ENCODE assay signal across 8 cellular contexts in genomic region chr16:88234442-88235399, GRCh38.
A peak's percentile ranks its signal among the peaks of the same experiment; 100 is the strongest.
DNase-seq lines count a peak whose midpoint lies in the region; ATAC-seq and TF ChIP-seq lines count a peak whose summit lies in the region.
"Not testable (repeated sequence)": the region's sequence is repeated elsewhere in the genome, so short reads cannot be mapped to it uniquely, and the experiment has no call there.

No MANE protein-coding gene starts in this region.

- BruUV-seq in Caco-2 (replicated peaks; lab: Mats Ljungman, UMichigan); Panc1 (replicated peaks; lab: Mats Ljungman, UMichigan): not testable (repeated sequence)

- peak overlapping the region; percentile 87 for H3K27ac ChIP-seq in Panc1 (ENCODE audit: low read length)
- peak overlapping the region; percentile 72 to 81 for H3K27ac ChIP-seq in right atrium auricular region
- not testable (repeated sequence) for H3K27ac ChIP-seq in mesenchymal stem cell (ENCODE audit: low read length, poor library complexity, severe bottlenecking)
- peak overlapping the region; percentile 57 to 63 for H3K27ac ChIP-seq in prostate gland
- H3K27ac ChIP-seq in upper lobe of left lung, result peak overlapping the region in 2 of 4 donors; percentile 44 to 56

- not testable (repeated sequence) for H3K9me3 ChIP-seq in Caco-2; Panc1 (ENCODE audit: control insufficient read depth, insufficient read depth, low read depth, low read length); right atrium auricular region; mesenchymal stem cell (ENCODE audit: control insufficient read depth, low read length); prostate gland; upper lobe of left lung

- POLR2A ChIA-PET in Caco-2 (lab: Charles Lee); Panc1 (lab: Charles Lee): not testable (repeated sequence)

- peak overlapping the region; percentile 72 for H3K9ac ChIP-seq in mesenchymal stem cell (ENCODE audit: low read length)

- peak overlapping the region in 1 of 2 experiments; percentile 99 for H3K14ac ChIP-seq in mesenchymal stem cell (ENCODE audit: low read length in 2 of 2)

- H3K4me3 Mint-ChIP-seq in Caco-2 (ENCODE audit: unreplicated experiment), result peak overlapping the region; percentile 50
- H3K4me3 Mint-ChIP-seq in brain, result peak overlapping the region in 1 of 5 experiments; percentile 41

- WGBS in mesenchymal stem cell, result 63% methylated on average over 21 of the region's 46 CpGs
- 29% methylated on average over 35 of the region's 46 CpGs for WGBS in prostate gland
- 62 to 70% methylated on average over 7 to 25 of the region's 46 CpGs for WGBS in upper lobe of left lung, 2 donors

- CTCF ChIA-PET in Caco-2 (lab: Charles Lee); Panc1 (lab: Charles Lee): not testable (repeated sequence)

- H4K91ac ChIP-seq in mesenchymal stem cell (ENCODE audit: low read length), result peak overlapping the region; percentile 98

- not testable (repeated sequence) for H3K4me3 ChIP-seq in Caco-2 (ENCODE audit: low read depth, low read length); Panc1 (ENCODE audit: low read depth in 2 of 2, low read length in 2 of 2); prostate gland; upper lobe of left lung
- H3K4me3 ChIP-seq in right atrium auricular region, result peak overlapping the region in 1 of 2 donors; percentile 13
- peak overlapping the region in 1 of 2 experiments; percentile 37 for H3K4me3 ChIP-seq in mesenchymal stem cell (ENCODE audit: insufficient read depth in 1 of 2, low read depth in 1 of 2, low read length in 2 of 2)

- peak overlapping the region; percentile 95 to 99 for H3K4ac ChIP-seq in mesenchymal stem cell (ENCODE audit: low read depth in 1 of 2, low read length in 2 of 2)

- peak overlapping the region; percentile 99 for H2BK15ac ChIP-seq in mesenchymal stem cell (ENCODE audit: low read depth, poor library complexity, severe bottlenecking)

- H3K36me3 Mint-ChIP-seq in Caco-2 (ENCODE audit: insufficient read depth, unreplicated experiment), result peaks cover 14% of the 10 kb centered on the region
- H3K36me3 Mint-ChIP-seq in brain, result not testable (repeated sequence)

- H3K4me1 Mint-ChIP-seq in Caco-2 (ENCODE audit: low read depth, unreplicated experiment) (peaks cover 18% of the 10 kb centered on the region), brain (peaks cover 34% of the 10 kb centered on the region)

- peak overlapping the region; percentile 90 for H4K8ac ChIP-seq in mesenchymal stem cell (ENCODE audit: low read length)

- H3K27me3 Mint-ChIP-seq in Caco-2 (ENCODE audit: insufficient read depth, unreplicated experiment); brain: not testable (repeated sequence)

- H2AFZ ChIP-seq in mesenchymal stem cell (ENCODE audit: low read depth, low read length), result not testable (repeated sequence)

- ATAC-seq in Panc1, result peak; percentile 87
- ATAC-seq in esophagus mucosa, result peak; percentile 12
- ATAC-seq in upper lobe of left lung (ENCODE audit: low FRiP score in 2 of 2), result peak; percentile 71 to 80

- H3K27me3 ChIP-seq in Caco-2 (replicated peaks; ENCODE audit: control insufficient read depth, insufficient read depth, low read length); Panc1 (ENCODE audit: control insufficient read depth, insufficient read depth, low read length); right atrium auricular region; mesenchymal stem cell (ENCODE audit: control insufficient read depth in 1 of 2, insufficient read depth in 1 of 2, low read length in 2 of 2); prostate gland (replicated peaks; ENCODE audit: insufficient read depth); upper lobe of left lung: not testable (repeated sequence)

- H2BK12ac ChIP-seq in mesenchymal stem cell (ENCODE audit: low read length in 2 of 2), result peak overlapping the region; percentile 69 to 100

- TF ChIP-seq CTCF in Caco-2 (IDR thresholded peaks at IDR 0.05; ENCODE audit: insufficient read depth in 1 of 2, low read depth in 1 of 2, low read length in 1 of 2, severe bottlenecking in 1 of 2, unreplicated experiment in 1 of 2); Panc1 (IDR thresholded peaks at IDR 0.05); brain (conservative IDR thresholded peaks at IDR 0.05); right atrium auricular region (IDR thresholded peaks at IDR 0.05); prostate gland (IDR thresholded peaks at IDR 0.05): not testable (repeated sequence)
- TF ChIP-seq CTCF in upper lobe of left lung (IDR thresholded peaks at IDR 0.05), result peak in 1 of 6 experiments; percentile 16

- H3K4me2 ChIP-seq in mesenchymal stem cell (ENCODE audit: low read length, poor library complexity, severe bottlenecking), result not testable (repeated sequence)

- H3K27ac Mint-ChIP-seq in Caco-2 (ENCODE audit: unreplicated experiment) (peak overlapping the region; percentile 88), brain (peak overlapping the region in 3 of 5 experiments; percentile 74 to 83 (median 80))

- intact Hi-C loops in Caco-2 (cut with micrococcal nuclease; ENCODE audit: unreplicated experiment); Panc1 (cut with micrococcal nuclease; ENCODE audit: unreplicated experiment); prostate gland (cut with DNase I): not testable (repeated sequence)

- TF ChIP-seq POLR2A in prostate gland (IDR thresholded peaks at IDR 0.05); upper lobe of left lung (IDR thresholded peaks at IDR 0.05): not testable (repeated sequence)

- not testable (repeated sequence) for H2BK5ac ChIP-seq in mesenchymal stem cell (ENCODE audit: low read depth, low read length, poor library complexity, severe bottlenecking)

- H3K4me1 ChIP-seq in Caco-2, result peaks cover 23% of the 10 kb centered on the region
- H3K4me1 ChIP-seq in Panc1 (ENCODE audit: control insufficient read depth, insufficient read depth, low read length), result peaks cover 27% of the 10 kb centered on the region
- H3K4me1 ChIP-seq in right atrium auricular region, result peaks cover 0 to 24% of the 10 kb centered on the region in 2 donors
- peaks cover 18% of the 10 kb centered on the region for H3K4me1 ChIP-seq in mesenchymal stem cell (ENCODE audit: control insufficient read depth, insufficient read depth, low read depth, low read length)
- not testable (repeated sequence) for H3K4me1 ChIP-seq in prostate gland (replicated peaks)
- H3K4me1 ChIP-seq in upper lobe of left lung, result peaks cover 0 to 12% (median 7%) of the 10 kb centered on the region in 4 donors

- H3K36me3 ChIP-seq in Caco-2 (ENCODE audit: control insufficient read depth, insufficient read depth, low read length); Panc1 (ENCODE audit: control insufficient read depth, insufficient read depth, low read length); right atrium auricular region; mesenchymal stem cell (ENCODE audit: control insufficient read depth in 1 of 2, insufficient read depth in 2 of 2, low read depth in 1 of 2, low read length in 2 of 2); prostate gland; upper lobe of left lung: not testable (repeated sequence)

- in situ Hi-C loops in Panc1 (cut with HindIII; ENCODE audit: low pct_unique_long_range_greater_than_20kb, low sequenced_read_pairs), result not testable (repeated sequence)

- H3K79me1 ChIP-seq in mesenchymal stem cell (replicated peaks; ENCODE audit: low read length, poor library complexity, severe bottlenecking), result not testable (repeated sequence)

- peak overlapping the region; percentile 94 for H2BK120ac ChIP-seq in mesenchymal stem cell (ENCODE audit: low read depth, low read length)

- H3K23ac ChIP-seq in mesenchymal stem cell (ENCODE audit: low read length in 2 of 2), result peak overlapping the region in 1 of 2 experiments; percentile 69

- not testable (repeated sequence) for H2AK5ac ChIP-seq in mesenchymal stem cell (ENCODE audit: low read length, severe bottlenecking)

- not testable (repeated sequence) for H3K9me3 Mint-ChIP-seq in Caco-2 (ENCODE audit: unreplicated experiment); brain

- DNase-seq in Caco-2; Panc1 (ENCODE audit: low read depth, low spot score); prostate gland (ENCODE audit: low spot score): not testable (repeated sequence)
- DNase-seq in right atrium auricular region (ENCODE audit: low spot score), result peak; percentile 73
- peak; percentile 79 for DNase-seq in mesenchymal stem cell
- DNase-seq in upper lobe of left lung, result peak in 1 of 2 donors; percentile 86

- H3K18ac ChIP-seq in mesenchymal stem cell (ENCODE audit: low read depth in 1 of 2, low read length in 2 of 2), result peak overlapping the region; percentile 96 to 100

- TF ChIP-seq EP300 in upper lobe of left lung (IDR thresholded peaks at IDR 0.05), result not testable (repeated sequence)

Comparison
In these comparisons a context has a peak if more than half of its experiments do, and no peak if none do; other contexts are left out.
1. ATAC-seq: peak in every context shown above with its lines; median percentile 87 in Panc1; 76 in upper lobe of left lung; 12 in esophagus mucosa.